ENCODE assay signal across 12 cellular contexts in genomic region chr20:44706371-44707258, GRCh38. TPM values are rescaled to one million over a fixed set of nuclear protein-coding genes. Genes with fewer than 3 reads are reported as not detected.
A peak's percentile ranks its signal among the peaks of the same experiment; 100 is the strongest.
DNase-seq lines count a peak whose midpoint lies in the region; ATAC-seq and TF ChIP-seq lines count a peak whose summit lies in the region.
"Had no signal": no experiment of that assay in that cellular context is flagged by ENCODE, and none has a peak within 500 bp of the region (broad histone marks: within the 10 kb centered on the region; RNA-seq: fewer than 3 reads in every experiment).

No MANE protein-coding gene starts in this region.

- H3K9me3 ChIP-seq in SK-N-SH = no peaks in the 10 kb centered on the region
- H3K9me3 ChIP-seq in endodermal cell (ENCODE audit: control insufficient read depth, low read length) = no peaks in the 10 kb centered on the region
- no peaks in the 10 kb centered on the region for H3K9me3 ChIP-seq in neuron (ENCODE audit: low read length)
- H3K9me3 ChIP-seq in aorta (ENCODE audit: control insufficient read depth, low read length) = no peaks in the 10 kb centered on the region
- no peaks in the 10 kb centered on the region for H3K9me3 ChIP-seq in SJCRH30 (replicated peaks)

- H3K4me2 ChIP-seq in SK-N-SH = no peak overlapping the region

- no peak for TF ChIP-seq RAD21 in SK-N-SH (IDR thresholded peaks at IDR 0.05; ENCODE audit: low read length)

- H3K4me1 Mint-ChIP-seq in endodermal cell = peaks cover 2% of the 10 kb centered on the region

- H3K4me3 ChIP-seq in SK-N-SH (ENCODE audit: low read depth in 2 of 2, low read length in 1 of 2) (no peak overlapping the region), endodermal cell (ENCODE audit: low read length) (no peak overlapping the region), neuron (ENCODE audit: low read length) (no peak overlapping the region), aorta (ENCODE audit: low read length in 2 of 2) (no peak overlapping the region), SJCRH30 (no peak overlapping the region)

- H3K27ac ChIP-seq in SK-N-SH (ENCODE audit: low read depth in 2 of 2, low read length in 1 of 2) (no peak overlapping the region; a peak in 1 of 4 replicates), endodermal cell (ENCODE audit: low read depth, low read length) (peak overlapping the region; percentile 30), aorta (ENCODE audit: low read depth in 1 of 2, low read length in 2 of 2) (peak overlapping the region; percentile 44 to 98), SJCRH30 (no peak overlapping the region)

- CTCF ChIA-PET in SK-N-SH (lab: Yijun Ruan, JAX) = interaction anchor here (0.8 to 7.0 kb wide), 5 partner anchors 16 to 94 kb away, joined by 3 to 61 read pairs (median 3); no protein-coding TSS in a partner anchor

- H3K27ac Mint-ChIP-seq in endodermal cell = no peak overlapping the region
- H3K27ac Mint-ChIP-seq: activated T-cell treated with anti-CD3 and anti-CD28 coated beads, Interleukin-2, amount 50 U/mL, for 24 hours had no signal

- no peaks in the 10 kb centered on the region for H3K9me2 ChIP-seq in SK-N-SH

- no peak overlapping the region for H3K9ac ChIP-seq in SK-N-SH
- no peak overlapping the region for H3K9ac ChIP-seq in endodermal cell (ENCODE audit: extremely low read depth, low read length, poor library complexity, severe bottlenecking)

- no peak for TF ChIP-seq CTCF in SK-N-SH (IDR thresholded peaks at IDR 0.05)
- no peak for TF ChIP-seq CTCF in endodermal cell (conservative IDR thresholded peaks at IDR 0.05)

- H4K20me1 ChIP-seq in SK-N-SH (ENCODE audit: insufficient read depth) = no peaks in the 10 kb centered on the region

- 72% methylated on average over 9 of the region's 13 CpGs for WGBS in SK-N-SH (ENCODE audit: low lambda C conversion rate)
- WGBS in endodermal cell (ENCODE audit: insufficient coverage in 1 of 2, insufficient read length in 1 of 2), 2 experiments = 74% methylated on average over 8 to 13 of the region's 13 CpGs
- WGBS in aorta, 2 donors = 27 to 32% methylated on average over 13 of the region's 13 CpGs

- H3K4me1 ChIP-seq in SK-N-SH (ENCODE audit: control insufficient read depth in 1 of 2, insufficient read depth in 2 of 2, low read depth in 1 of 2, low read length in 1 of 2) = peaks cover 5 to 10% of the 10 kb centered on the region in 2 experiments; a peak in 2 of 4 replicates
- no peaks in the 10 kb centered on the region for H3K4me1 ChIP-seq in endodermal cell (ENCODE audit: control insufficient read depth, insufficient read depth, low read length)
- peaks cover 13% of the 10 kb centered on the region for H3K4me1 ChIP-seq in neuron (ENCODE audit: insufficient read depth, low read length)
- no peaks in the 10 kb centered on the region for H3K4me1 ChIP-seq in aorta (ENCODE audit: control insufficient read depth in 1 of 2, insufficient read depth in 2 of 2, low read length in 2 of 2)
- peaks cover 24% of the 10 kb centered on the region for H3K4me1 ChIP-seq in SJCRH30

- no peaks in the 10 kb centered on the region for H3F3A ChIP-seq in SK-N-SH (replicated peaks; ENCODE audit: insufficient read depth)

- no peaks in the 10 kb centered on the region for H3K27me3 Mint-ChIP-seq in endodermal cell (ENCODE audit: insufficient read depth)
- H3K27me3 Mint-ChIP-seq: activated T-cell treated with anti-CD3 and anti-CD28 coated beads, Interleukin-2, amount 50 U/mL, for 24 hours had no signal

- H3K36me3 ChIP-seq in SK-N-SH (replicated peaks in 1 of 2; ENCODE audit: control insufficient read depth in 1 of 2, insufficient read depth in 2 of 2, low read length in 1 of 2) (no peaks in the 10 kb centered on the region), endodermal cell (ENCODE audit: control insufficient read depth, insufficient read depth, low read length) (no peaks in the 10 kb centered on the region), neuron (ENCODE audit: insufficient read depth, low read length) (no peaks in the 10 kb centered on the region), aorta (ENCODE audit: control insufficient read depth in 1 of 2, insufficient read depth in 2 of 2, low read length in 1 of 2) (no peaks in the 10 kb centered on the region), SJCRH30 (no peaks in the 10 kb centered on the region)

- no peaks in the 10 kb centered on the region for H3K36me3 Mint-ChIP-seq in endodermal cell (ENCODE audit: low read depth)

- no peaks in the 10 kb centered on the region for H3K79me2 ChIP-seq in SK-N-SH (ENCODE audit: insufficient read depth)

- H2AFZ ChIP-seq in SK-N-SH (ENCODE audit: low read depth) = no peak overlapping the region
- peak overlapping the region; percentile 18 for H2AFZ ChIP-seq in neuron (ENCODE audit: low read depth, low read length)

- ATAC-seq in SK-N-SH treated with all-trans-retinoic acid at 6 μM for 48 hours (peak; percentile 30; the same call in 1 of the 3 replicates), aorta (ENCODE audit: low FRiP score) (peak; percentile 83), HG02759 (IDR thresholded peaks at IDR 0.05; ENCODE audit: unreplicated experiment) (no peak), GM18870 (IDR thresholded peaks at IDR 0.05; ENCODE audit: unreplicated experiment) (no peak)
- ATAC-seq: PC-3 had no signal

- no peaks in the 10 kb centered on the region for H3K9me3 Mint-ChIP-seq in endodermal cell
- H3K9me3 Mint-ChIP-seq: activated T-cell treated with anti-CD3 and anti-CD28 coated beads, Interleukin-2, amount 50 U/mL, for 24 hours had no signal

- POLR2A ChIA-PET in SK-N-SH (lab: Yijun Ruan, JAX) = no interaction called here

- H3K4me3 Mint-ChIP-seq in endodermal cell = no peak overlapping the region
- H3K4me3 Mint-ChIP-seq: activated T-cell treated with anti-CD3 and anti-CD28 coated beads, Interleukin-2, amount 50 U/mL, for 24 hours had no signal

- intact Hi-C loops in aorta (cut with DNase I) = no loop called here

- DNase-seq in SK-N-SH = no peak
- no peak for DNase-seq in endodermal cell
- peak; percentile 87 to 89 for DNase-seq in aorta
- no peak for DNase-seq in SJCRH30
- DNase-seq: activated T-cell treated with anti-CD3 and anti-CD28 coated beads, Interleukin-2, amount 50 U/mL, for 24 hours; NCI-H1417 treated with DMSO at 0.1 percent for 48 hours; PC-3; stimulated activated naive CD4-positive, alpha-beta T cell treated with Interleukin-2 at 50 U/mL for 16 hours had no signal

- H3K27me3 ChIP-seq in SK-N-SH (ENCODE audit: insufficient read depth) (no peaks in the 10 kb centered on the region), endodermal cell (ENCODE audit: control insufficient read depth, insufficient read depth, low read length, poor library complexity, severe bottlenecking) (no peaks in the 10 kb centered on the region), neuron (ENCODE audit: insufficient read depth, low read length) (no peaks in the 10 kb centered on the region), aorta (ENCODE audit: control insufficient read depth in 1 of 2, insufficient read depth in 2 of 2, low read length in 1 of 2) (no peaks in the 10 kb centered on the region), SJCRH30 (peaks cover 21% of the 10 kb centered on the region)

- no peak for TF ChIP-seq EP300 in SK-N-SH (IDR thresholded peaks at IDR 0.05; ENCODE audit: borderline replicate concordance in 1 of 2, low read depth in 1 of 2, low read length in 1 of 2)

TF ChIP-seq in SK-N-SH treated with all-trans-retinoic acid at 6 μM for 48 hours, 23 proteins besides CTCF, POLR2A, EP300 and RAD21 (continues in another document):
- no peak for TF ChIP-seq ZNF8 (CRISPR knock-in tag; IDR thresholded peaks at IDR 0.05)

TF ChIP-seq in SK-N-SH, 30 proteins besides CTCF, POLR2A, EP300 and RAD21 (continues in another document):
- TF ChIP-seq GABPA (IDR thresholded peaks at IDR 0.05; ENCODE audit: low read depth) (no peak), CHD2 (IDR thresholded peaks at IDR 0.05; ENCODE audit: low read length, partially characterized antibody) (no peak), IRF3 (IDR thresholded peaks at IDR 0.05; ENCODE audit: low read depth, low read length) (no peak), FOSL2 (IDR thresholded peaks at IDR 0.05; ENCODE audit: borderline replicate concordance, low read depth) (no peak)

RNA-seq across cellular contexts. Expression of gene CCN5, which starts 8.6 kb away (rescaled TPM):
- polyA plus RNA-seq in SK-N-SH (2012; rRNA removed) = 0.05 TPM in 2 replicates
- polyA plus RNA-seq in SK-N-SH (2012; cell fraction: cytosol; rRNA removed) = 0.08 and 0.17 TPM in 2 replicates
- polyA plus RNA-seq in SK-N-SH (2012; cell fraction: nucleus; rRNA removed) = 0.20 and 0.25 TPM in 2 replicates
- not detected for total RNA-seq in endodermal cell
- not detected for polyA plus RNA-seq in endodermal cell (2013, experiment 1 of 2)
- not detected for polyA plus RNA-seq in endodermal cell (2013, experiment 2 of 2)
- 100 to 1,000 TPM in 1 of 2 donors, 10 to 100 TPM in 1; 59.4 to 186 TPM for total RNA-seq in aorta
- polyA plus RNA-seq in aorta = 100 to 1,000 TPM in 1 of 2 donors, 10 to 100 TPM in 1; 93.1 to 137 TPM
- not detected in 2 replicates for total RNA-seq in SJCRH30 (2014; rRNA removed; shearing (Covaris generic))

RNA-seq across cellular contexts. Expression of gene KCNK15, which starts 39.0 kb away (rescaled TPM):
- 0.02 and 0.10 TPM in 2 replicates for polyA plus RNA-seq in SK-N-SH (2012; rRNA removed)
- 0.01 TPM in 2 replicates for polyA plus RNA-seq in SK-N-SH (2012; cell fraction: cytosol; rRNA removed)
- polyA plus RNA-seq in SK-N-SH (2012; cell fraction: nucleus; rRNA removed) = 0.05 and 0.08 TPM in 2 replicates
- under 1 TPM; 0.15 to 0.22 TPM for total RNA-seq in endodermal cell
- polyA plus RNA-seq in endodermal cell (2013, experiment 1 of 2) = 0.07 TPM
- not detected for polyA plus RNA-seq in endodermal cell (2013, experiment 2 of 2)
- total RNA-seq in aorta = 10 to 100 TPM in 1 of 2 donors, 1 to 10 TPM in 1; 5.0 to 16.1 TPM
- polyA plus RNA-seq in aorta = 1 to 10 TPM; 2.3 to 6.8 TPM
- not detected in 2 replicates for total RNA-seq in SJCRH30 (2014; rRNA removed; shearing (Covaris generic))

RNA-seq across cellular contexts. Expression of gene ADA, which starts 55.1 kb away (rescaled TPM):
- polyA plus RNA-seq in SK-N-SH (2012; rRNA removed) (25.7 and 28.3 TPM in 2 replicates), aorta (10 to 100 TPM in 1 of 2 donors, 1 to 10 TPM in 1; 2.8 to 15.3 TPM)
- 14.9 and 20.7 TPM in 2 replicates for polyA plus RNA-seq in SK-N-SH (2012; cell fraction: cytosol; rRNA removed)
- 50.4 and 63.8 TPM in 2 replicates for polyA plus RNA-seq in SK-N-SH (2012; cell fraction: nucleus; rRNA removed)
- total RNA-seq in endodermal cell (10 to 100 TPM; 12.8 to 15.9 TPM), aorta (10 to 100 TPM in 1 of 2 donors, 1 to 10 TPM in 1; 6.1 to 16.4 TPM)
- 23.0 TPM for polyA plus RNA-seq in endodermal cell (2013, experiment 1 of 2)
- 25.8 TPM for polyA plus RNA-seq in endodermal cell (2013, experiment 2 of 2)
- total RNA-seq in SJCRH30 (2014; rRNA removed; shearing (Covaris generic)) = 17.9 and 19.0 TPM in 2 replicates

Comparison
In these comparisons a context has a peak if more than half of its experiments do, and no peak if none do; other contexts are left out.
1. ATAC-seq: peak in SK-N-SH treated with all-trans-retinoic acid at 6 μM for 48 hours (single experiment) and aorta (single experiment); none in HG02759 (single experiment) and GM18870 (single experiment).
2. DNase-seq: peak in aorta (2 of 2); none in SK-N-SH (single experiment), endodermal cell (single experiment) and SJCRH30 (0 of 2).
3. H3K27ac ChIP-seq: peak in endodermal cell (single experiment) and aorta (2 of 2); none in SK-N-SH (0 of 2) and SJCRH30 (single experiment).
4. RNA of gene CCN5, which starts 8.6 kb away (total RNA-seq): 59.4 to 186 TPM in aorta; not detected in endodermal cell and not detected in SJCRH30; every median in the first group is over 10 times any median in the second.